ENCODE assay signal across 10 cellular contexts in genomic region chr10:68353537-68353936, GRCh38.
"Had no signal": no experiment of that assay in that cellular context is flagged by ENCODE, and none has a peak within 500 bp of the region (broad histone marks: within the 10 kb centered on the region; RNA-seq: fewer than 3 reads in every experiment).

No MANE protein-coding gene starts in this region.

- FAIRE-seq: H1, H54 had no signal

- H3K4me3 ChIP-seq: GM23338 had no signal

- H3K9me3 Mint-ChIP-seq: GM23338, H9, HFFc6 had no signal

- H3K27ac Mint-ChIP-seq: GM23338, H9, HFFc6 had no signal

- ATAC-seq: GM23338 had no signal

- H2AFZ ChIP-seq: GM23338 had no signal

- H3K9ac ChIP-seq: KMS-11 had no signal

- DNase-seq: H9, HCEC 1CT, HFFc6, IMR-90, KBM-7 had no signal

- H3K4me2 ChIP-seq: GM23338, KMS-11 had no signal

- H3K4me3 Mint-ChIP-seq: GM23338, H9, HFFc6 had no signal

- H3K27ac ChIP-seq: HL-60, KMS-11 had no signal
